32 cellular contexts compared by ENCODE assay signal in the genomic region with DNA sequence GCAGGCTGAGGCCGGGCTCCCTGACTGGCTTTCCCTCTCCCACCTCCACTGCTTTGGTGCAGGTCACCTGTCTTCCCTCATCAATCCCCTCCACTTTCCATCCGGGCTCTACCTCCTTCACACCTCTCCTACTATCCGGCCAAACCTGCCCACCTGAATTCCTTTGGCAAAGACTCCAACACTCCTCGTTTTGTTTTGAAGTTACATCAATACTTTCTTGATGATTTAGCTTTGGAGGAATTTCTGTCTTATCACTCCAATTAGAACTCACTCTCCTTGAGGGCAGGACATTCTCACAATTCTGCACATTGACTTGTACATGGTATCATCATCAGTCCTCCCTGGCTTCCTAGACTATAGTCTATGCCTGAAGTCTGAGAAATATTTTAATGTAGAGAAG. TPM values are rescaled to one million over a fixed set of nuclear protein-coding genes. Genes with fewer than 3 reads are reported as not detected.
"Had no signal": no experiment of that assay in that cellular context is flagged by ENCODE, and none has a peak within 500 bp of the region (broad histone marks: within the 10 kb centered on the region; RNA-seq: fewer than 3 reads in every experiment).

No MANE protein-coding gene starts in this region.

- H3K4me2 ChIP-seq: KMS-11 had no signal

- H3K36me3 ChIP-seq: adrenal gland, breast epithelium had no signal

- H3K27me3 ChIP-seq: adrenal gland, breast epithelium had no signal

- DNase-seq: activated B cell treated with CpG ODN at 0.5 μM for 24 hours; activated CD4-positive, alpha-beta T cell treated with anti-CD3 and anti-CD28 coated beads for 1 hour; activated CD4-positive, alpha-beta T cell treated with anti-CD3 and anti-CD28 coated beads, Interleukin-2, amount 10 ng/mL, durations not matched to agents 24 days and 14 days; activated CD4-positive, alpha-beta T cell treated with anti-CD3 and anti-CD28 coated beads, Interleukin-2, amount 50 U/mL, for 48 hours; activated CD8-positive, alpha-beta memory T cell treated with anti-CD3 and anti-CD28 coated beads, Interleukin-2, amount 10 ng/mL, durations not matched to agents 7 days and 5 days; activated gamma-delta T cell; activated naive CD4-positive, alpha-beta T cell treated with anti-CD3 and anti-CD28 coated beads, Interleukin-2, amount 50 U/mL, for 16 hours; activated naive CD8-positive, alpha-beta T cell treated with anti-CD3 and anti-CD28 coated beads, Interleukin-2, amount 10 ng/mL, durations not matched to agents 7 days and 5 days; activated T-cell treated with anti-CD3 and anti-CD28 coated beads, Interleukin-2, amount 50 U/mL, for 4 hours; adrenal gland; anterior cingulate cortex; caudate nucleus; MV-4-11; NCI-H1092 treated with DMSO at 0.1 percent for 48 hours; NCI-H1436; NCI-H1694 treated with DMSO at 0.1 percent for 48 hours; NCI-H2029 treated with DMSO at 0.1 percent for 48 hours; NCI-H345; NCI-H510A; NCI-H526 treated with DMSO at 0.1 percent for 48 hours; NCI-H82; OCI-M1; Right ventricle myocardium superior; RPMI8226; T-helper 17 cell; T-helper 9 cell had no signal

- H3K9ac ChIP-seq: KMS-11 had no signal

- H3K9me3 ChIP-seq: adrenal gland, breast epithelium had no signal

- ATAC-seq: activated CD8-positive, alpha-beta memory T cell treated with anti-CD3 and anti-CD28 coated beads, Interleukin-2, amount 10 ng/mL, durations not matched to agents 7 days and 5 days; activated T-cell treated with anti-CD3 and anti-CD28 coated beads, Interleukin-2, amount 50 U/mL, for 4 hours; Panc1; T-helper 17 cell had no signal

- H3K4me3 ChIP-seq: adrenal gland, breast epithelium had no signal

- H3K27ac ChIP-seq: adrenal gland, breast epithelium, KMS-11 had no signal

RNA-seq across cellular contexts. Expression of a gene that starts 20.4 kb away (rescaled TPM):
- total RNA-seq: activated B cell treated with CpG ODN at 0.5 μM for 24 hours; activated CD4-positive, alpha-beta T cell treated with anti-CD3 and anti-CD28 coated beads, Interleukin-2, amount 10 ng/mL, durations not matched to agents 24 days and 14 days; activated CD8-positive, alpha-beta memory T cell treated with anti-CD3 and anti-CD28 coated beads, Interleukin-2, amount 10 ng/mL, durations not matched to agents 7 days and 5 days; activated naive CD8-positive, alpha-beta T cell treated with anti-CD3 and anti-CD28 coated beads, Interleukin-2, amount 10 ng/mL, durations not matched to agents 7 days and 5 days; activated T-cell treated with anti-CD3 and anti-CD28 coated beads, Interleukin-2, amount 50 U/mL, for 4 hours; adrenal gland; breast epithelium; cerebellum; MCF 10A; Right ventricle myocardium superior; SK-MEL-5; T-helper 17 cell had no signal
- polyA plus RNA-seq: adrenal gland had no signal
